Comparison of ENCODE assay signal across 14 cellular contexts in the genomic region with DNA sequence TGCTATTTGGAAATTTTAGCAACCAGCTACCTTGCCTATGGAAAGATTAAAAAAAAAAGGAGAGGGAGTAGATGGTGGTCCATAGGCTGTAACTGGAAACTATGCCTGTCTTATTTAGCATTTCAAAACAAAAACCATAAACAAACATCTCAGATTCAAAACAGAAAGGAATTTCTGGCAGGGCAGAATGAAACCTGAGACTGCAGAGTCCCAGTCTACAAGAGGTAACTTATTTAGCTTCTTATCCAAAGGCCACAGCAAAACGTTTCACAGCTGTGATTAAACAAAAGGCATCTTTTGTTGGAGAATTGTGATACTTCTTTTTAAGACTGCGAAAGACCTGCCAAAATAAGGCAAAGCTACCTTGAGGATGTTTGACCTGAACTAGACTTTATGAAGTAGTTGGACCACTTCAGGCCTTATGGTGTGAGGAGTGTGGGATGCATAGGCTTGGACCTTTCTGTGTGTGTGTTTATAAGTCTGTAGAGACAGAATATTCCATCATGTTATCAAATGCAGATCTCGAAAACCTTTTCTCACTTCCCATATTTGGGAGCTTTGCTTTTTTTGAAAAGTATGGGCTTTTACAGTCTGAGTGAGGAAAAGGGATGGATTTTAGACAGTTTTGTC. TPM values are rescaled to one million over a fixed set of nuclear protein-coding genes. Genes with fewer than 3 reads are reported as not detected.
DNase-seq lines count a peak whose midpoint lies in the region; ATAC-seq and TF ChIP-seq lines count a peak whose summit lies in the region.
"Had no signal": no experiment of that assay in that cellular context is flagged by ENCODE, and none has a peak within 500 bp of the region (broad histone marks: within the 10 kb centered on the region; RNA-seq: fewer than 3 reads in every experiment).

No MANE protein-coding gene starts in this region.

- ATAC-seq in foreskin keratinocyte = no peak
- no peak for ATAC-seq in HG02885 (IDR thresholded peaks at IDR 0.05; ENCODE audit: poor library complexity, unreplicated experiment)
- ATAC-seq in upper lobe of left lung (ENCODE audit: low FRiP score in 2 of 2) = no peak
- ATAC-seq: activated CD4-positive, CD25-positive, alpha-beta regulatory T cell treated with anti-CD3 and anti-CD28 coated beads, Interleukin-2, amount 50 U/mL, for 24 hours; stimulated activated effector memory CD8-positive, alpha-beta T cell treated with anti-CD3 and anti-CD28 coated beads, Interleukin-12 subunit alpha, Interleukin-12 subunit beta, amount 100 ng/mL, for 72 hours had no signal

- TF ChIP-seq CTCF in foreskin keratinocyte (conservative IDR thresholded peaks at IDR 0.05) (no peak), sigmoid colon (IDR thresholded peaks at IDR 0.05) (no peak), upper lobe of left lung (IDR thresholded peaks at IDR 0.05) (no peak)

- in situ Hi-C loops in HAP-1 (cut with MboI; ENCODE audit: low sequenced_read_pairs) = no loop called here

- intact Hi-C loops in sigmoid colon (cut with DNase I) = no loop called here

- no peak for TF ChIP-seq EP300 in sigmoid colon (IDR thresholded peaks at IDR 0.05)
- no peak for TF ChIP-seq EP300 in upper lobe of left lung (IDR thresholded peaks at IDR 0.05)

- H3K27ac ChIP-seq in foreskin keratinocyte (peak overlapping the region; percentile 51), sigmoid colon (peak overlapping the region; percentile 0 to 95 (median 56)), upper lobe of left lung (peak overlapping the region in 2 of 4 donors; percentile 11 to 27)
- H3K27ac ChIP-seq: SJCRH30 had no signal

- H3K4me1 ChIP-seq in HAP-1 (peaks cover 50% of the 10 kb centered on the region), foreskin keratinocyte (peaks cover 77% of the 10 kb centered on the region), sigmoid colon (peaks cover 0 to 89% (median 84%) of the 10 kb centered on the region in 4 donors), upper lobe of left lung (peaks cover 46 to 72% (median 67%) of the 10 kb centered on the region in 4 donors)

- H3K9me3 ChIP-seq in HAP-1 (no peaks in the 10 kb centered on the region), sigmoid colon (no peaks in the 10 kb centered on the region), upper lobe of left lung (no peaks in the 10 kb centered on the region)
- H3K9me3 ChIP-seq: SJCRH30 had no signal

- H3K27me3 ChIP-seq in HAP-1 (ENCODE audit: low read depth) = no peaks in the 10 kb centered on the region
- no peaks in the 10 kb centered on the region for H3K27me3 ChIP-seq in foreskin keratinocyte
- no peaks in the 10 kb centered on the region for H3K27me3 ChIP-seq in sigmoid colon
- H3K27me3 ChIP-seq in upper lobe of left lung = no peaks in the 10 kb centered on the region
- H3K27me3 ChIP-seq: SJCRH30 had no signal

- DNase-seq in HAP-1 (ENCODE audit: low spot score in 2 of 2) = peak; percentile 38 to 84
- peak; percentile 44 for DNase-seq in amniotic epithelial cell (ENCODE audit: low read depth)
- no peak for DNase-seq in foreskin keratinocyte
- DNase-seq in sigmoid colon = no peak
- no peak for DNase-seq in mucosa of gallbladder (ENCODE audit: low spot score)
- no peak for DNase-seq in amniotic stem cell (lab: John Stamatoyannopoulos, UW)
- no peak for DNase-seq in upper lobe of left lung
- DNase-seq: CD4-positive, CD25-positive, alpha-beta regulatory T cell; foreskin melanocyte; NCI-H1417 treated with DMSO at 0.1 percent for 48 hours had no signal

- H3K36me3 ChIP-seq in HAP-1 (replicated peaks) (no peaks in the 10 kb centered on the region), sigmoid colon (no peaks in the 10 kb centered on the region), upper lobe of left lung (no peaks in the 10 kb centered on the region)
- H3K36me3 ChIP-seq: SJCRH30 had no signal

- no peak overlapping the region for H3K4me3 ChIP-seq in HAP-1
- no peak overlapping the region for H3K4me3 ChIP-seq in sigmoid colon
- no peak overlapping the region for H3K4me3 ChIP-seq in upper lobe of left lung
- H3K4me3 ChIP-seq: SJCRH30 had no signal

- 60 to 76% methylated on average over 3 of the region's 3 CpGs for whole genome bisulfite sequencing in sigmoid colon, 2 donors
- WGBS in upper lobe of left lung, 2 donors = 51 to 56% methylated on average over 3 of the region's 3 CpGs

- TF ChIP-seq POLR2A in sigmoid colon (IDR thresholded peaks at IDR 0.05) (no peak), upper lobe of left lung (IDR thresholded peaks at IDR 0.05) (no peak)

RNA-seq across cellular contexts. Expression of gene CRIM1, which starts 11.0 kb away (rescaled TPM):
- 76.8 and 99.4 TPM in 2 replicates for total RNA-seq in foreskin keratinocyte
- 11.7 and 19.3 TPM in 2 replicates for polyA plus RNA-seq in foreskin keratinocyte
- total RNA-seq in sigmoid colon = 100 to 1,000 TPM in 1 of 4 donors, 10 to 100 TPM in 3; 55.6 to 148 (median 64.2) TPM
- polyA plus RNA-seq in sigmoid colon = 10 to 100 TPM in 1 of 3 donors, 1 to 10 TPM in 2; 3.0 to 14.8 (median 3.9) TPM
- total RNA-seq in mucosa of gallbladder = 153 TPM
- total RNA-seq in upper lobe of left lung = 100 to 1,000 TPM in 4 of 6 donors, 10 to 100 TPM in 2; 74.7 to 128 (median 110) TPM

Comparison
In these comparisons a context has a peak if more than half of its experiments do, and no peak if none do; other contexts are left out.
1. DNase-seq: peak in HAP-1 (2 of 2) and amniotic epithelial cell (single experiment); none in foreskin keratinocyte (0 of 2), sigmoid colon (single experiment), mucosa of gallbladder (single experiment), amniotic stem cell (single experiment) and upper lobe of left lung (0 of 2).